Comparison of ENCODE assay signal across 34 cellular contexts in genomic region chr1:232191560-232191959, GRCh38.
"Had no signal": no experiment of that assay in that cellular context is flagged by ENCODE, and none has a peak within 500 bp of the region (broad histone marks: within the 10 kb centered on the region; RNA-seq: fewer than 3 reads in every experiment).

No MANE protein-coding gene starts in this region.

- H3K36me3 ChIP-seq: MG63 had no signal

- H3K9ac ChIP-seq: KMS-11 had no signal

- H3K27me3 ChIP-seq: MG63 had no signal

- H3K4me2 ChIP-seq: KMS-11 had no signal

- H3K4me3 ChIP-seq: MG63 had no signal

- H3K27ac ChIP-seq: KMS-11 had no signal

- DNase-seq: Karpas-422, Kasumi-1, MG63, MM.1S, MV-4-11, NCI-H1048, NCI-H1092, NCI-H1092 treated with DMSO at 0.1 percent for 48 hours, NCI-H1105 treated with DMSO at 0.1 percent for 48 hours, NCI-H1417, NCI-H1417 treated with DMSO at 0.1 percent for 48 hours, NCI-H1436, NCI-H1436 treated with DMSO at 0.1 percent for 48 hours, NCI-H146, NCI-H1694, NCI-H1694 treated with DMSO at 0.1 percent for 48 hours, NCI-H187, NCI-H187 treated with DMSO at 0.1 percent for 48 hours, NCI-H1930, NCI-H2029, NCI-H2029 treated with DMSO at 0.1 percent for 48 hours, NCI-H2081, NCI-H2081 treated with DMSO at 0.1 percent for 48 hours, NCI-H2107, NCI-H2171, NCI-H2171 treated with DMSO at 0.1 percent for 48 hours, NCI-H2227 treated with DMSO at 0.1 percent for 48 hours, NCI-H226, NCI-H345, NCI-H446, NCI-H446 treated with DMSO at 0.1 percent for 48 hours, NCI-H510A, NCI-H510A treated with DMSO at 0.1 percent for 48 hours had no signal
